1 cellular context compared by ENCODE assay signal in genomic region chr3:81743096-81744025, GRCh38.
TF ChIP-seq lines count a peak whose summit lies in the region.

No MANE protein-coding gene starts in this region.

TF ChIP-seq in K562, 482 proteins besides CTCF, POLR2A, EP300 and RAD21 (continued from another document and continues in another):
- TF ChIP-seq HMBOX1 (IDR thresholded peaks at IDR 0.05) (peak; percentile 41; the same call in 1 of the 2 replicates), NEUROD1 (IDR thresholded peaks at IDR 0.05; ENCODE audit: borderline replicate concordance, low read depth, low read length, partially characterized antibody) (no peak), CHD4 (IDR thresholded peaks at IDR 0.05; ENCODE audit: insufficient read depth, insufficient replicate concordance, low read depth, low read length, poor library complexity, severe bottlenecking) (no peak), ZNF589 (CRISPR knock-in tag; IDR thresholded peaks at IDR 0.05; ENCODE audit: low read depth) (no peak), ZNF3 (CRISPR knock-in tag; IDR thresholded peaks at IDR 0.05) (no peak), ZZZ3 (IDR thresholded peaks at IDR 0.05) (no peak), CHD1 (IDR thresholded peaks at IDR 0.05; ENCODE audit: low read length) (no peak), FOSL1 (tag; conservative IDR thresholded peaks at IDR 0.05) (peak; percentile 94), ZNF212 (CRISPR knock-in tag; IDR thresholded peaks at IDR 0.05) (no peak), ZNF224 (CRISPR knock-in tag; IDR thresholded peaks at IDR 0.05) (no peak), RAD51 (IDR thresholded peaks at IDR 0.05; ENCODE audit: borderline replicate concordance, low read depth) (peak; percentile 54; the same call in 1 of the 2 replicates), SMARCC2 (IDR thresholded peaks at IDR 0.05; ENCODE audit: low read depth) (peak; percentile 73), NR2C2 (CRISPR knock-in tag; IDR thresholded peaks at IDR 0.05) (no peak), NR2C2 (tag; IDR thresholded peaks at IDR 0.05) (peak; percentile 40; the same call in 1 of the 2 replicates), FOXK1 (CRISPR knock-in tag; IDR thresholded peaks at IDR 0.05; ENCODE audit: borderline replicate concordance) (no peak), HDAC8 (tag; IDR thresholded peaks at IDR 0.05) (no peak), MCM3 (IDR thresholded peaks at IDR 0.05) (no peak), NFE2 (IDR thresholded peaks at IDR 0.05; ENCODE audit: low read depth) (peak; percentile 96), HDGF (IDR thresholded peaks at IDR 0.05) (no peak), GATAD2B (IDR thresholded peaks at IDR 0.05; ENCODE audit: borderline replicate concordance) (no peak), ZKSCAN8 (CRISPR knock-in tag; IDR thresholded peaks at IDR 0.05) (no peak), CHD7 (IDR thresholded peaks at IDR 0.05; ENCODE audit: low read depth, low read length) (no peak), ADNP (tag; IDR thresholded peaks at IDR 0.05) (no peak), NONO (IDR thresholded peaks at IDR 0.05; ENCODE audit: low read depth in 2 of 2, low read length in 1 of 2) (no peak), SMARCE1 (IDR thresholded peaks at IDR 0.05) (peak; percentile 91), SMAD4 (CRISPR knock-in tag; conservative IDR thresholded peaks at IDR 0.05) (peak; percentile 29; the same call in 1 of the 2 replicates), CBFA2T2 (conservative IDR thresholded peaks at IDR 0.05) (peak; percentile 75), ZNF766 (CRISPR knock-in tag; conservative IDR thresholded peaks at IDR 0.05) (no peak), ASH1L (IDR thresholded peaks at IDR 0.05; ENCODE audit: borderline replicate concordance, low read depth, partially characterized antibody) (no peak), ZNF12 (CRISPR knock-in tag; IDR thresholded peaks at IDR 0.05) (no peak), ZNF165 (CRISPR knock-in tag; IDR thresholded peaks at IDR 0.05; ENCODE audit: borderline replicate concordance) (no peak), ZKSCAN3 (CRISPR knock-in tag; IDR thresholded peaks at IDR 0.05) (no peak), TRIM28 (IDR thresholded peaks at IDR 0.05) (no peak), ZNF324 (CRISPR knock-in tag; IDR thresholded peaks at IDR 0.05) (no peak), BACH1 (tag; IDR thresholded peaks at IDR 0.05) (no peak; the same call in 1 of the 2 replicates), MCM7 (IDR thresholded peaks at IDR 0.05) (no peak), BRD9 (IDR thresholded peaks at IDR 0.05; ENCODE audit: low read depth, partially characterized antibody) (peak; percentile 30), MAFG (tag; conservative IDR thresholded peaks at IDR 0.05) (peak; percentile 96), ZNF395 (CRISPR knock-in tag; IDR thresholded peaks at IDR 0.05) (no peak), REST (CRISPR knock-in tag; IDR thresholded peaks at IDR 0.05; ENCODE audit: low read depth) (no peak), CXXC5 (CRISPR knock-in tag; IDR thresholded peaks at IDR 0.05) (no peak), NUFIP1 (IDR thresholded peaks at IDR 0.05; ENCODE audit: partially characterized antibody) (no peak), CHD2 (IDR thresholded peaks at IDR 0.05; ENCODE audit: low read depth, low read length) (no peak), ZNF311 (CRISPR knock-in tag; IDR thresholded peaks at IDR 0.05) (no peak), ZNF232 (CRISPR knock-in tag; IDR thresholded peaks at IDR 0.05) (no peak), RB1 (IDR thresholded peaks at IDR 0.05; ENCODE audit: low read depth) (no peak), HCFC1 (IDR thresholded peaks at IDR 0.05; ENCODE audit: low read depth, low read length) (no peak), STAT5A (IDR thresholded peaks at IDR 0.05; ENCODE audit: borderline replicate concordance, low read length) (peak; percentile 39; the same call in 1 of the 2 replicates), NFRKB (IDR thresholded peaks at IDR 0.05; ENCODE audit: low read depth) (no peak), BDP1 (IDR thresholded peaks at IDR 0.05; ENCODE audit: insufficient read depth, insufficient read length) (no peak)
- TF ChIP-seq, protein P1, sequence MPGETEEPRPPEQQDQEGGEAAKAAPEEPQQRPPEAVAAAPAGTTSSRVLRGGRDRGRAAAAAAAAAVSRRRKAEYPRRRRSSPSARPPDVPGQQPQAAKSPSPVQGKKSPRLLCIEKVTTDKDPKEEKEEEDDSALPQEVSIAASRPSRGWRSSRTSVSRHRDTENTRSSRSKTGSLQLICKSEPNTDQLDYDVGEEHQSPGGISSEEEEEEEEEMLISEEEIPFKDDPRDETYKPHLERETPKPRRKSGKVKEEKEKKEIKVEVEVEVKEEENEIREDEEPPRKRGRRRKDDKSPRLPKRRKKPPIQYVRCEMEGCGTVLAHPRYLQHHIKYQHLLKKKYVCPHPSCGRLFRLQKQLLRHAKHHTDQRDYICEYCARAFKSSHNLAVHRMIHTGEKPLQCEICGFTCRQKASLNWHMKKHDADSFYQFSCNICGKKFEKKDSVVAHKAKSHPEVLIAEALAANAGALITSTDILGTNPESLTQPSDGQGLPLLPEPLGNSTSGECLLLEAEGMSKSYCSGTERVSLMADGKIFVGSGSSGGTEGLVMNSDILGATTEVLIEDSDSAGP (CRISPR knock-in tag; IDR thresholded peaks at IDR 0.05) = no peak
- TF ChIP-seq, protein P2, sequence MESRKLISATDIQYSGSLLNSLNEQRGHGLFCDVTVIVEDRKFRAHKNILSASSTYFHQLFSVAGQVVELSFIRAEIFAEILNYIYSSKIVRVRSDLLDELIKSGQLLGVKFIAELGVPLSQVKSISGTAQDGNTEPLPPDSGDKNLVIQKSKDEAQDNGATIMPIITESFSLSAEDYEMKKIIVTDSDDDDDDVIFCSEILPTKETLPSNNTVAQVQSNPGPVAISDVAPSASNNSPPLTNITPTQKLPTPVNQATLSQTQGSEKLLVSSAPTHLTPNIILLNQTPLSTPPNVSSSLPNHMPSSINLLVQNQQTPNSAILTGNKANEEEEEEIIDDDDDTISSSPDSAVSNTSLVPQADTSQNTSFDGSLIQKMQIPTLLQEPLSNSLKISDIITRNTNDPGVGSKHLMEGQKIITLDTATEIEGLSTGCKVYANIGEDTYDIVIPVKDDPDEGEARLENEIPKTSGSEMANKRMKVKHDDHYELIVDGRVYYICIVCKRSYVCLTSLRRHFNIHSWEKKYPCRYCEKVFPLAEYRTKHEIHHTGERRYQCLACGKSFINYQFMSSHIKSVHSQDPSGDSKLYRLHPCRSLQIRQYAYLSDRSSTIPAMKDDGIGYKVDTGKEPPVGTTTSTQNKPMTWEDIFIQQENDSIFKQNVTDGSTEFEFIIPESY (CRISPR knock-in tag; IDR thresholded peaks at IDR 0.05) = no peak
